ENCODE assay signal across 30 cellular contexts in genomic region chr22:48197189-48197690, GRCh38.
"Had no signal": no experiment of that assay in that cellular context is flagged by ENCODE, and none has a peak within 500 bp of the region (broad histone marks: within the 10 kb centered on the region; RNA-seq: fewer than 3 reads in every experiment).

No MANE protein-coding gene starts in this region.

- H3K36me3 ChIP-seq: breast epithelium, Peyer's patch, SJSA1 had no signal

- H3K27ac Mint-ChIP-seq: activated CD4-positive, alpha-beta T cell treated with anti-CD3 and anti-CD28 coated beads, Interleukin-2, amount 10 ng/mL, durations not matched to agents 24 days and 14 days; activated CD8-positive, alpha-beta T cell treated with anti-CD3 and anti-CD28 coated beads, Interleukin-2, amount 10 ng/mL, durations not matched to agents 7 days and 5 days; activated naive CD4-positive, alpha-beta T cell treated with anti-CD3 and anti-CD28 coated beads, Interleukin-2, amount 50 U/mL, for 24 hours; activated naive CD8-positive, alpha-beta T cell treated with anti-CD3 and anti-CD28 coated beads, Interleukin-2, amount 10 ng/mL, durations not matched to agents 7 days and 5 days; T-helper 1 cell treated with Interleukin-12 subunit alpha and Interleukin-12 subunit beta and Interleukin-4 antibody, amounts not matched to agents 30 μg/mL and 1 μg/mL, for 36 hours; T-helper 2 cell treated with Interferon-gamma antibody and Interleukin-4, amounts not matched to agents 5 μg/mL and 100 μg/mL, for 36 hours had no signal

- DNase-seq: activated CD4-positive, alpha-beta T cell treated with anti-CD3 and anti-CD28 coated beads, Interleukin-2, amount 10 ng/mL, durations not matched to agents 24 days and 14 days; activated CD4-positive, alpha-beta T cell treated with anti-CD3 and anti-CD28 coated beads, Interleukin-2, amount 50 U/mL, for 4 hours; activated CD8-positive, alpha-beta memory T cell treated with anti-CD3 and anti-CD28 coated beads, Interleukin-2, amount 50 U/mL, for 48 hours; activated CD8-positive, alpha-beta T cell treated with anti-CD3 and anti-CD28 coated beads, Interleukin-2, amount 10 ng/mL, durations not matched to agents 7 days and 5 days; activated gamma-delta T cell; activated naive CD4-positive, alpha-beta T cell treated with Interleukin-2 at 50 U/mL for 16 hours; activated naive CD8-positive, alpha-beta T cell treated with anti-CD3 and anti-CD28 coated beads, Interleukin-2, amount 10 ng/mL, durations not matched to agents 7 days and 5 days; activated T-cell treated with anti-CD3 and anti-CD28 coated beads, Interleukin-2, amount 50 U/mL, for 48 hours; amygdala; body of pancreas; NCI-H1092 treated with DMSO at 0.1 percent for 48 hours; NCI-H1417; NCI-H146; NCI-H187 treated with DMSO at 0.1 percent for 48 hours; NCI-H2081; NCI-H345; NCI-H526; NCI-H748 treated with DMSO at 0.1 percent for 48 hours; NK-92 treated with Interleukin-12 subunit alpha and Interleukin-12 subunit beta, amount 100 ng/mL, for 24 hours; PC-3; Peyer's patch; RPMI8226; SHP77 treated with DMSO at 0.1 percent for 48 hours; SK-N-SH had no signal

- ATAC-seq: activated CD8-positive, alpha-beta T cell treated with anti-CD3 and anti-CD28 coated beads, Interleukin-2, amount 10 ng/mL, durations not matched to agents 7 days and 5 days; body of pancreas; K562; PC-3 had no signal

- H3K9me3 ChIP-seq: body of pancreas, SJSA1, SK-N-SH had no signal

- H3K27me3 Mint-ChIP-seq: activated naive CD8-positive, alpha-beta T cell treated with anti-CD3 and anti-CD28 coated beads, Interleukin-2, amount 10 ng/mL, durations not matched to agents 7 days and 5 days had no signal

- H3K4me3 Mint-ChIP-seq: activated CD4-positive, alpha-beta T cell treated with anti-CD3 and anti-CD28 coated beads, Interleukin-2, amount 10 ng/mL, durations not matched to agents 24 days and 14 days; activated CD8-positive, alpha-beta T cell treated with anti-CD3 and anti-CD28 coated beads, Interleukin-2, amount 10 ng/mL, durations not matched to agents 7 days and 5 days; activated naive CD4-positive, alpha-beta T cell treated with anti-CD3 and anti-CD28 coated beads, Interleukin-2, amount 50 U/mL, for 24 hours; activated naive CD8-positive, alpha-beta T cell treated with anti-CD3 and anti-CD28 coated beads, Interleukin-2, amount 10 ng/mL, durations not matched to agents 7 days and 5 days; T-helper 1 cell treated with Interleukin-12 subunit alpha and Interleukin-12 subunit beta and Interleukin-4 antibody, amounts not matched to agents 30 μg/mL and 1 μg/mL, for 36 hours; T-helper 2 cell treated with Interferon-gamma antibody and Interleukin-4, amounts not matched to agents 5 μg/mL and 100 μg/mL, for 36 hours had no signal

- H3K4me1 ChIP-seq: body of pancreas, breast epithelium, Peyer's patch, SJSA1 had no signal

- H3K27me3 ChIP-seq: body of pancreas, Peyer's patch had no signal

- H3K4me1 Mint-ChIP-seq: activated CD4-positive, alpha-beta T cell treated with anti-CD3 and anti-CD28 coated beads, Interleukin-2, amount 10 ng/mL, durations not matched to agents 24 days and 14 days; activated naive CD4-positive, alpha-beta T cell treated with anti-CD3 and anti-CD28 coated beads, Interleukin-2, amount 50 U/mL, for 24 hours; activated naive CD8-positive, alpha-beta T cell treated with anti-CD3 and anti-CD28 coated beads, Interleukin-2, amount 10 ng/mL, durations not matched to agents 7 days and 5 days had no signal

- H3K9ac ChIP-seq: SK-N-SH had no signal

- H3K4me3 ChIP-seq: body of pancreas, breast epithelium, K562, Peyer's patch, SJSA1 had no signal

- H3K27ac ChIP-seq: body of pancreas, breast epithelium, Peyer's patch, SJSA1 had no signal

- H3K36me3 Mint-ChIP-seq: activated naive CD4-positive, alpha-beta T cell treated with anti-CD3 and anti-CD28 coated beads, Interleukin-2, amount 50 U/mL, for 24 hours; activated naive CD8-positive, alpha-beta T cell treated with anti-CD3 and anti-CD28 coated beads, Interleukin-2, amount 10 ng/mL, durations not matched to agents 7 days and 5 days had no signal
